Comparison of ENCODE assay signal across 8 cellular contexts in the genomic region with DNA sequence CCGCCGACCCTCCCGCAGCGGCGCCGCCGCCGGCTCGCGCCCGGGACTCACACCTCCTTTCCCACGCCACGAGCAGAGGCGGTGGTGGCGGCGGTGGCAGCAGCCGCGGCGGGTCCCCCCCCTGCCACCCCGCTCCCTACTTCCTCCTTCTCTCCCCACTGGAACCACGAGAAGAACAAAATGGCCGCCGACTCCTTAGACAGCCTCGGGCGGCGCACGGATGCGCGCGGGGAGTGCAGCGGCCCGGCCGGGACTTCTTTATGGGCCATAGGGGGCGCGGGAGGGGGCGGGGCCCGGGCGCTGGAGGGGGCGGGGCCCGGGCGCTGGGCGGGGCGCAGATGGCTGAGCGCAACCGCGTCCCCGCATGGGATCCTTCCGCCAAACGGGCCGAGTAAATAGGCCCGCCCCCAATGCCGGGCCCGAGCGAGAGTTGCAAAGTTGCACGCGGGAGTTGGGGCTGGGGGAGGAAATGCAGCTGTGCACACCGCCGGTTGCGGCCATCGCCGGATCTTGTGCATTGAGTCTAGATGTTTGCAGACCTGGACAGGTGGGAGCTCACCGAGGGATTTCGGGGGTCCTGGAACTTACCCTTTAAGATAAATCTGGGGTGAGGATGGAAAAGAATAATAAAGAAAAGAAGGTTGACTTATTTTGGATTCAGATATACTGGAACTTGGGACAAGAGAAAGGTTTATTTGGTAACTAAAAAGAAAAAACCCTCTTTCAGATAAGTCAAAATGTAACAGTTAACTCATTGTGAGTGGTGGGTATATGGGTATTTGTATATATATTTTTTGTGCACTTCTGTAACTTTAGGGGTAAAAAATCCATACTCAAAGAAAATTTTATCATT. TPM values are rescaled to one million over a fixed set of nuclear protein-coding genes. Genes with fewer than 3 reads are reported as not detected.
A peak's percentile ranks its signal among the peaks of the same experiment; 100 is the strongest.
DNase-seq lines count a peak whose midpoint lies in the region; ATAC-seq, FAIRE-seq and TF ChIP-seq lines count a peak whose summit lies in the region.

A gene (minus strand): TSS at position 174 of the 853 bp plus-strand sequence. CDS start 184 bp downstream, outside the sequence.

- TF ChIP-seq CTCF in left ventricle myocardium inferior (IDR thresholded peaks at IDR 0.05; ENCODE audit: borderline replicate concordance) (no peak), progenitor cell of endocrine pancreas (IDR thresholded peaks at IDR 0.05; ENCODE audit: unreplicated experiment) (no peak), upper lobe of right lung (IDR thresholded peaks at IDR 0.05) (no peak)

- no peaks in the 10 kb centered on the region for H3K9me3 Mint-ChIP-seq in T-helper 1 cell treated with Interleukin-12 subunit alpha and Interleukin-12 subunit beta and Interleukin-4 antibody, amounts not matched to agents 30 μg/mL and 1 μg/mL, for 36 hours
- H3K9me3 Mint-ChIP-seq in progenitor cell of endocrine pancreas (ENCODE audit: low read depth): no peaks in the 10 kb centered on the region

- H3K4me1 Mint-ChIP-seq in T-helper 1 cell treated with Interleukin-12 subunit alpha and Interleukin-12 subunit beta and Interleukin-4 antibody, amounts not matched to agents 30 μg/mL and 1 μg/mL, for 36 hours (ENCODE audit: low read depth): peaks cover 34% of the 10 kb centered on the region
- peaks cover 40% of the 10 kb centered on the region for H3K4me1 Mint-ChIP-seq in progenitor cell of endocrine pancreas (ENCODE audit: low read depth)

- no peaks in the 10 kb centered on the region for H3K27me3 Mint-ChIP-seq in T-helper 1 cell treated with Interleukin-12 subunit alpha and Interleukin-12 subunit beta and Interleukin-4 antibody, amounts not matched to agents 30 μg/mL and 1 μg/mL, for 36 hours (ENCODE audit: low read depth)
- peaks cover 9% of the 10 kb centered on the region for H3K27me3 Mint-ChIP-seq in progenitor cell of endocrine pancreas

- H3K4me3 ChIP-seq in left ventricle myocardium inferior (peak within 1 kb of the TSS; percentile 100), upper lobe of right lung (peak within 1 kb of the TSS; percentile 97)

- no peaks in the 10 kb centered on the region for H3K27me3 ChIP-seq in left ventricle myocardium inferior (ENCODE audit: low read depth)
- H3K27me3 ChIP-seq in upper lobe of right lung: no peaks in the 10 kb centered on the region

- no peaks in the 10 kb centered on the region for H3K36me3 ChIP-seq in left ventricle myocardium inferior
- no peaks in the 10 kb centered on the region for H3K36me3 ChIP-seq in upper lobe of right lung

- DNase-seq in GM12891 (ENCODE audit: insufficient read length, low spot score) (peak; percentile 77), NCI-H1694 treated with DMSO at 0.1 percent for 48 hours (lab: John Stamatoyannopoulos, UW) (peak; percentile 79), amniotic stem cell (lab: John Stamatoyannopoulos, UW) (peak; percentile 90), left ventricle myocardium inferior (peak; percentile 94), progenitor cell of endocrine pancreas (ENCODE audit: low spot score, unreplicated experiment) (peak; percentile 91), upper lobe of right lung (peak; percentile 97)

- TF ChIP-seq POLR2A in GM12891 (IDR thresholded peaks at IDR 0.05; ENCODE audit: low read depth, low read length): peak; percentile 75

- FAIRE-seq in GM12891 (lab: Jason Lieb, UNC): peak; percentile 61

- peaks cover 19% of the 10 kb centered on the region for H3K36me3 Mint-ChIP-seq in T-helper 1 cell treated with Interleukin-12 subunit alpha and Interleukin-12 subunit beta and Interleukin-4 antibody, amounts not matched to agents 30 μg/mL and 1 μg/mL, for 36 hours (ENCODE audit: low read depth)
- H3K36me3 Mint-ChIP-seq in progenitor cell of endocrine pancreas (ENCODE audit: insufficient read depth): peaks cover 2% of the 10 kb centered on the region

- ATAC-seq in HG02884 (IDR thresholded peaks at IDR 0.05; ENCODE audit: unreplicated experiment): peak; percentile 61
- peak; percentile 99 for ATAC-seq in upper lobe of right lung

- peak within 1 kb of the TSS; percentile 95 for H3K27ac ChIP-seq in left ventricle myocardium inferior (replicated peaks)
- peak within 1 kb of the TSS; percentile 83 for H3K27ac ChIP-seq in upper lobe of right lung

- peak within 1 kb of the TSS; percentile 99 for H3K4me3 Mint-ChIP-seq in T-helper 1 cell treated with Interleukin-12 subunit alpha and Interleukin-12 subunit beta and Interleukin-4 antibody, amounts not matched to agents 30 μg/mL and 1 μg/mL, for 36 hours
- H3K4me3 Mint-ChIP-seq in progenitor cell of endocrine pancreas (ENCODE audit: low read depth): peak within 1 kb of the TSS; percentile 96

- intact Hi-C loops in left ventricle myocardium inferior (cut with micrococcal nuclease): no loop called here
- intact Hi-C loops in upper lobe of right lung (cut with DNase I): no loop called here

- H3K27ac Mint-ChIP-seq in T-helper 1 cell treated with Interleukin-12 subunit alpha and Interleukin-12 subunit beta and Interleukin-4 antibody, amounts not matched to agents 30 μg/mL and 1 μg/mL, for 36 hours: peak within 1 kb of the TSS; percentile 99
- H3K27ac Mint-ChIP-seq in progenitor cell of endocrine pancreas: peak within 1 kb of the TSS; percentile 97

- H3K9me3 ChIP-seq in left ventricle myocardium inferior (replicated peaks) (no peaks in the 10 kb centered on the region), upper lobe of right lung (no peaks in the 10 kb centered on the region)

- peaks cover 71% of the 10 kb centered on the region for H3K4me1 ChIP-seq in left ventricle myocardium inferior
- peaks cover 41% of the 10 kb centered on the region for H3K4me1 ChIP-seq in upper lobe of right lung

TF ChIP-seq in GM12891, 5 proteins besides CTCF, POLR2A, EP300 and RAD21:
- TF ChIP-seq PAX5 (IDR thresholded peaks at IDR 0.05; ENCODE audit: insufficient read depth, low read length, severe bottlenecking): no peak
- peak; percentile 75 for TF ChIP-seq TAF1 (IDR thresholded peaks at IDR 0.05; ENCODE audit: low read depth, low read length)
- peak; percentile 14; the same call in 1 of the 2 replicates for TF ChIP-seq POU2F2 (IDR thresholded peaks at IDR 0.05; ENCODE audit: low read depth, low read length)
- TF ChIP-seq SPI1 (IDR thresholded peaks at IDR 0.05; ENCODE audit: low read depth, low read length): no peak
- peak; percentile 84 for TF ChIP-seq POLR2AphosphoS5 (IDR thresholded peaks at IDR 0.05; ENCODE audit: low read depth, low read length)

RNA-seq across cellular contexts. Expression of the gene that starts here (rescaled TPM):
- 134 TPM for polyA plus RNA-seq in GM12891 (2012; ENCODE audit: low read depth, missing spikeins)
- total RNA-seq in left ventricle myocardium inferior: 156 TPM
- 164 TPM in 2 replicates for total RNA-seq in progenitor cell of endocrine pancreas
- total RNA-seq in upper lobe of right lung: 90.6 TPM

Comparison
In these comparisons a context has a peak if more than half of its experiments do, and no peak if none do; other contexts are left out.
1. Peak in every context shown above with its lines: DNase-seq, ATAC-seq, H3K4me3 ChIP-seq and H3K27ac ChIP-seq.